In genomic region chr4:113878718-113879117, GRCh38 we compare ENCODE assay signal across 11 cellular contexts.
DNase-seq lines count a peak whose midpoint lies in the region; ATAC-seq and TF ChIP-seq lines count a peak whose summit lies in the region.
"Had no signal": no experiment of that assay in that cellular context is flagged by ENCODE, and none has a peak within 500 bp of the region (broad histone marks: within the 10 kb centered on the region; RNA-seq: fewer than 3 reads in every experiment).

No MANE protein-coding gene starts in this region.

- TF ChIP-seq CTCF in endothelial cell (IDR thresholded peaks at IDR 0.05; ENCODE audit: unreplicated experiment) (peak; percentile 73), retinal pigment epithelial cell (conservative IDR thresholded peaks at IDR 0.05; ENCODE audit: low read depth, low read length) (peak; percentile 62)

- no peak overlapping the region for H3K4me3 ChIP-seq in retinal pigment epithelial cell (ENCODE audit: low read length)
- H3K4me3 ChIP-seq: tibial artery had no signal

- H3K27ac Mint-ChIP-seq in endothelial cell (ENCODE audit: unreplicated experiment), result peak overlapping the region; percentile 8
- H3K27ac Mint-ChIP-seq in activated T-cell treated with anti-CD3 and anti-CD28 coated beads, Interleukin-2, amount 50 U/mL, for 24 hours, result no peak overlapping the region
- H3K27ac Mint-ChIP-seq: B cell had no signal

- no peak for ATAC-seq in GM19397 (IDR thresholded peaks at IDR 0.05; ENCODE audit: unreplicated experiment)

- H3K9me3 Mint-ChIP-seq in endothelial cell (ENCODE audit: unreplicated experiment), result no peaks in the 10 kb centered on the region
- H3K9me3 Mint-ChIP-seq in activated T-cell treated with anti-CD3 and anti-CD28 coated beads, Interleukin-2, amount 50 U/mL, for 24 hours, result no peaks in the 10 kb centered on the region

- H3K4me3 Mint-ChIP-seq in endothelial cell (ENCODE audit: unreplicated experiment), result no peak overlapping the region
- no peak overlapping the region for H3K4me3 Mint-ChIP-seq in activated T-cell treated with anti-CD3 and anti-CD28 coated beads, Interleukin-2, amount 50 U/mL, for 24 hours
- H3K4me3 Mint-ChIP-seq: B cell had no signal

- no peaks in the 10 kb centered on the region for H3K4me1 Mint-ChIP-seq in endothelial cell (ENCODE audit: unreplicated experiment)
- peaks cover 12% of the 10 kb centered on the region for H3K4me1 Mint-ChIP-seq in activated T-cell treated with anti-CD3 and anti-CD28 coated beads, Interleukin-2, amount 50 U/mL, for 24 hours (ENCODE audit: low read depth)
- H3K4me1 Mint-ChIP-seq: B cell had no signal

- H3K27me3 Mint-ChIP-seq in endothelial cell (ENCODE audit: unreplicated experiment), result no peaks in the 10 kb centered on the region
- H3K27me3 Mint-ChIP-seq in activated T-cell treated with anti-CD3 and anti-CD28 coated beads, Interleukin-2, amount 50 U/mL, for 24 hours, result no peaks in the 10 kb centered on the region
- H3K27me3 Mint-ChIP-seq: B cell had no signal

- H3K36me3 Mint-ChIP-seq in endothelial cell (ENCODE audit: low read depth, unreplicated experiment), result no peaks in the 10 kb centered on the region
- no peaks in the 10 kb centered on the region for H3K36me3 Mint-ChIP-seq in activated T-cell treated with anti-CD3 and anti-CD28 coated beads, Interleukin-2, amount 50 U/mL, for 24 hours (ENCODE audit: low read depth)

- peak; percentile 45 for DNase-seq in NCI-H82 (lab: John Stamatoyannopoulos, UW)
- no peak for DNase-seq in NCI-H82 treated with DMSO at 0.1 percent for 48 hours (lab: John Stamatoyannopoulos, UW; ENCODE audit: unreplicated experiment)
- DNase-seq in NCI-H446 treated with DMSO at 0.1 percent for 48 hours (lab: John Stamatoyannopoulos, UW), result peak; percentile 14
- peak; percentile 69 for DNase-seq in endothelial cell (ENCODE audit: low spot score)
- DNase-seq in retinal pigment epithelial cell (ENCODE audit: low read depth), result no peak
- DNase-seq in Kasumi-1 (lab: John Stamatoyannopoulos, UW), result no peak
- no peak for DNase-seq in activated T-cell treated with anti-CD3 and anti-CD28 coated beads, Interleukin-2, amount 50 U/mL, for 24 hours
- DNase-seq: hippocampal formation, tibial artery had no signal

Comparison
In these comparisons a context has a peak if more than half of its experiments do, and no peak if none do; other contexts are left out.
1. DNase-seq: peak in NCI-H82 (single experiment), NCI-H446 treated with DMSO at 0.1 percent for 48 hours (single experiment) and endothelial cell (single experiment); none in NCI-H82 treated with DMSO at 0.1 percent for 48 hours (single experiment), retinal pigment epithelial cell (single experiment), Kasumi-1 (0 of 2) and activated T-cell treated with anti-CD3 and anti-CD28 coated beads, Interleukin-2, amount 50 U/mL, for 24 hours (single experiment).